ENCODE assay signal across 16 cellular contexts in the genomic region with DNA sequence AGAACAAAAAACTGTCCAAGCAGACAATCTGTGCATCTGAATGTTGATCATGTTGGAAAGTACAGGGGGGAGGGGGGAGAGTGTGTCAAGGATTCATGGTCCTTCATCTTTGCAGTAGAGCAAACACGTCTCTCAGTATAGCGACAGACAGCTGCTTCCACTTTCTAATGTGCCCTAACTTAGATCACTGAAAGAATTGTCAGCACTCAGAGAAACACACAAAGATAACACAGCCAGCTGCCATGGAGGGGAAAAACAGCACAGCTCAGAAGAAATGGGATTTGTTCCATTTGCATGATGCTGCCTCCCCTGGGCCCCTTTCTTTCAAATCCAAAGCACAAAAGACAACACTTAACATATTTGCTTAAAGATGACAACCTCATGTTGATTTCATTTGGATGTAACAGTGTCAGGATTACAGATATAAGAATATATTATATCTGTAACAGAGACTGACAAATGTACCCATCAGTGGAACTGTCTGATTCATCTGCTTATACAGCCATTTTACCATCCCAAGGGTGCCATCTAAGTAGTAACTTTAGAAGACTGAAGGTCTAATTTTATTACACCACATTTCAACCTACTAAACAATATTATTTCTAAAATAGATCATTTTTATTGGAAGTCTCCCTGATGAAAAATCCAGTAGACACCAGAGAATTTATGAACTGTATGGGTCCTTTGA. TPM values are rescaled to one million over a fixed set of nuclear protein-coding genes. Genes with fewer than 3 reads are reported as not detected.
DNase-seq lines count a peak whose midpoint lies in the region; FAIRE-seq and TF ChIP-seq lines count a peak whose summit lies in the region.
"Had no signal": no experiment of that assay in that cellular context is flagged by ENCODE, and none has a peak within 500 bp of the region (broad histone marks: within the 10 kb centered on the region; RNA-seq: fewer than 3 reads in every experiment).

No MANE protein-coding gene starts in this region.

- no peak overlapping the region for H3T11ph ChIP-seq in H9 (ENCODE audit: low read length)

- no peak overlapping the region for H3K18ac ChIP-seq in H9 (ENCODE audit: insufficient read length, low read depth, low read length)

- H3K9me3 Mint-ChIP-seq in H9 (no peaks in the 10 kb centered on the region), endodermal cell (no peaks in the 10 kb centered on the region), Calu3 (ENCODE audit: low read depth, unreplicated experiment) (no peaks in the 10 kb centered on the region)
- H3K9me3 Mint-ChIP-seq: activated naive CD8-positive, alpha-beta T cell treated with anti-CD3 and anti-CD28 coated beads, Interleukin-2, amount 10 ng/mL, durations not matched to agents 7 days and 5 days had no signal

- no peak overlapping the region for H3K23ac ChIP-seq in H9 (ENCODE audit: insufficient read length, low read depth, low read length)

- DNase-seq in H9 (no peak), NCI-H774 (lab: John Stamatoyannopoulos, UW) (peak; percentile 43), endodermal cell (no peak), prostate gland (ENCODE audit: low spot score) (no peak), GDM1 (lab: John Stamatoyannopoulos, UW) (no peak), Calu3 (no peak), small intestine (no peak)
- DNase-seq: activated naive CD8-positive, alpha-beta T cell treated with anti-CD3 and anti-CD28 coated beads, Interleukin-2, amount 10 ng/mL, durations not matched to agents 7 days and 5 days; CD4-positive, alpha-beta memory T cell; gastrocnemius medialis; left lung; MG63; PC-3; T-helper 9 cell had no signal

- peak overlapping the region; percentile 33 for H3K9ac ChIP-seq in H9 (ENCODE audit: extremely low read depth, insufficient read length, low read length)
- no peak overlapping the region for H3K9ac ChIP-seq in endodermal cell (ENCODE audit: extremely low read depth, low read length, poor library complexity, severe bottlenecking)

- no peak overlapping the region for H3K56ac ChIP-seq in H9 (ENCODE audit: insufficient read length, low read depth, low read length)

- H2BK5ac ChIP-seq in H9 (ENCODE audit: insufficient read length, low read length) = no peak overlapping the region

- H3K27ac Mint-ChIP-seq in H9 = no peak overlapping the region
- H3K27ac Mint-ChIP-seq in endodermal cell = no peak overlapping the region
- no peak overlapping the region for H3K27ac Mint-ChIP-seq in Calu3 (ENCODE audit: unreplicated experiment)
- H3K27ac Mint-ChIP-seq: activated naive CD8-positive, alpha-beta T cell treated with anti-CD3 and anti-CD28 coated beads, Interleukin-2, amount 10 ng/mL, durations not matched to agents 7 days and 5 days; CD4-positive, alpha-beta memory T cell; progenitor cell of endocrine pancreas had no signal

- H3K4ac ChIP-seq in H9 (ENCODE audit: low read depth, low read length) = no peak overlapping the region

- H3K79me2 ChIP-seq in H9 (ENCODE audit: insufficient read depth, low read length) = peaks cover 4% of the 10 kb centered on the region; the same call in 1 of the 2 replicates

- no peak for FAIRE-seq in small intestine (lab: Jason Lieb, UNC)

- peaks cover 43 to 49% of the 10 kb centered on the region in 2 experiments for H3K4me1 Mint-ChIP-seq in H9
- peaks cover 33% of the 10 kb centered on the region for H3K4me1 Mint-ChIP-seq in endodermal cell
- H3K4me1 Mint-ChIP-seq in Calu3 (ENCODE audit: low read depth, unreplicated experiment) = peaks cover 8% of the 10 kb centered on the region
- H3K4me1 Mint-ChIP-seq: activated naive CD8-positive, alpha-beta T cell treated with anti-CD3 and anti-CD28 coated beads, Interleukin-2, amount 10 ng/mL, durations not matched to agents 7 days and 5 days; CD4-positive, alpha-beta memory T cell had no signal

- no peak overlapping the region for H4K91ac ChIP-seq in H9 (ENCODE audit: insufficient read length, low read depth, low read length)

- no TSS peak for BruUV-seq in Calu3 (replicated peaks; lab: Mats Ljungman, UMichigan)

- H3K27ac ChIP-seq in H9 (ENCODE audit: insufficient read length, low read depth, low read length) = no peak overlapping the region
- peak overlapping the region; percentile 39 for H3K27ac ChIP-seq in endodermal cell (ENCODE audit: low read depth, low read length)
- H3K27ac ChIP-seq in prostate gland = no peak overlapping the region
- no peak overlapping the region for H3K27ac ChIP-seq in small intestine (ENCODE audit: low read depth in 1 of 2, low read length in 1 of 2)
- H3K27ac ChIP-seq: gastrocnemius medialis, left lung had no signal

- no peak overlapping the region for H2BK120ac ChIP-seq in H9 (ENCODE audit: low read depth, low read length, poor library complexity, severe bottlenecking)

- H2BK15ac ChIP-seq in H9 (ENCODE audit: low read depth, low read length) = no peak overlapping the region

- H3K4me2 ChIP-seq in H9 (ENCODE audit: insufficient read depth, insufficient read length, low read length) = no peak overlapping the region

- H3K4me3 Mint-ChIP-seq in H9 (no peak overlapping the region), endodermal cell (no peak overlapping the region), Calu3 (ENCODE audit: low read depth, unreplicated experiment) (no peak overlapping the region)
- H3K4me3 Mint-ChIP-seq: activated naive CD8-positive, alpha-beta T cell treated with anti-CD3 and anti-CD28 coated beads, Interleukin-2, amount 10 ng/mL, durations not matched to agents 7 days and 5 days; CD4-positive, alpha-beta memory T cell had no signal

- H2BK12ac ChIP-seq in H9 (ENCODE audit: insufficient read length, low read depth, low read length) = no peak overlapping the region

- CTCF ChIA-PET in Calu3 (lab: Charles Lee) = no interaction called here

- H4K5ac ChIP-seq in H9 (ENCODE audit: insufficient read length, low read depth, low read length) = no peak overlapping the region

- WGBS in H9 (ENCODE audit: extremely low coverage, insufficient read length, low lambda C conversion rate) = no CpG with 5 or more reads among the region's 2 CpGs
- 37% methylated on average over 2 of the region's 2 CpGs; no CpG with 5 or more reads in 1 of the 2 experiments for WGBS in endodermal cell (ENCODE audit: insufficient coverage in 1 of 2, insufficient read length in 1 of 2), 2 experiments
- 67% methylated on average over 2 of the region's 2 CpGs for WGBS in prostate gland
- WGBS in small intestine, 3 donors = 50 to 51% (median 50%) methylated on average over 2 of the region's 2 CpGs

- no peak overlapping the region for H2BK20ac ChIP-seq in H9 (ENCODE audit: low read depth, low read length, poor library complexity, severe bottlenecking)

- no peaks in the 10 kb centered on the region for H3K79me1 ChIP-seq in H9 (ENCODE audit: insufficient read depth, low read depth, low read length, poor library complexity, severe bottlenecking)

- no peak overlapping the region for H3K14ac ChIP-seq in H9 (ENCODE audit: insufficient read depth, low read length)

- H3K36me3 ChIP-seq in endodermal cell (ENCODE audit: control insufficient read depth, insufficient read depth, low read length) (no peaks in the 10 kb centered on the region), neuron (ENCODE audit: insufficient read depth, low read length) (no peaks in the 10 kb centered on the region), prostate gland (no peaks in the 10 kb centered on the region), small intestine (ENCODE audit: control insufficient read depth in 2 of 2, insufficient read depth in 2 of 2, low read length in 2 of 2) (no peaks in the 10 kb centered on the region)
- H3K36me3 ChIP-seq: gastrocnemius medialis, left lung, MG63 had no signal

- no peaks in the 10 kb centered on the region for H3K36me3 Mint-ChIP-seq in H9 (ENCODE audit: insufficient read depth in 1 of 3, low read depth in 3 of 3)
- H3K36me3 Mint-ChIP-seq in endodermal cell (ENCODE audit: low read depth) = no peaks in the 10 kb centered on the region
- H3K36me3 Mint-ChIP-seq in Calu3 (ENCODE audit: insufficient read depth, unreplicated experiment) = no peaks in the 10 kb centered on the region
- H3K36me3 Mint-ChIP-seq: activated naive CD8-positive, alpha-beta T cell treated with anti-CD3 and anti-CD28 coated beads, Interleukin-2, amount 10 ng/mL, durations not matched to agents 7 days and 5 days; CD4-positive, alpha-beta memory T cell had no signal

- no peaks in the 10 kb centered on the region for H3K23me2 ChIP-seq in H9 (ENCODE audit: insufficient read length, low read depth, low read length, poor library complexity, severe bottlenecking)

- no peak overlapping the region for H2AK5ac ChIP-seq in H9 (ENCODE audit: insufficient read length, low read length)

- H3K4me3 ChIP-seq in endodermal cell (ENCODE audit: low read length) (no peak overlapping the region), neuron (ENCODE audit: low read length) (peak overlapping the region; percentile 9), prostate gland (no peak overlapping the region), small intestine (ENCODE audit: low read depth in 1 of 2, low read length in 2 of 2) (no peak overlapping the region)
- H3K4me3 ChIP-seq: gastrocnemius medialis, left lung, MG63 had no signal

- no peak overlapping the region for H4K8ac ChIP-seq in H9 (replicated peaks; ENCODE audit: insufficient read length, low read depth, low read length)

- no peaks in the 10 kb centered on the region for H4K20me1 ChIP-seq in H9 (ENCODE audit: control insufficient read depth, insufficient read depth, insufficient read length)

- intact Hi-C loops in prostate gland (cut with DNase I) = no loop called here
- intact Hi-C loops in Calu3 (cut with micrococcal nuclease; ENCODE audit: unreplicated experiment) = no loop called here

- H3K4me1 ChIP-seq in H9 (ENCODE audit: insufficient read depth, low read length) (peaks cover 7% of the 10 kb centered on the region; the same call in 1 of the 2 replicates), endodermal cell (ENCODE audit: control insufficient read depth, insufficient read depth, low read length) (peaks cover 6% of the 10 kb centered on the region), neuron (ENCODE audit: insufficient read depth, low read length) (peaks cover 59% of the 10 kb centered on the region), prostate gland (replicated peaks) (no peaks in the 10 kb centered on the region), small intestine (ENCODE audit: control insufficient read depth in 2 of 2, insufficient read depth in 1 of 2, low read depth in 1 of 2, low read length in 1 of 2) (no peaks in the 10 kb centered on the region)
- H3K4me1 ChIP-seq: gastrocnemius medialis, left lung had no signal

- H3K27me3 Mint-ChIP-seq in H9 (ENCODE audit: low read depth) (no peaks in the 10 kb centered on the region), endodermal cell (ENCODE audit: insufficient read depth) (no peaks in the 10 kb centered on the region), Calu3 (ENCODE audit: unreplicated experiment) (no peaks in the 10 kb centered on the region)
- H3K27me3 Mint-ChIP-seq: activated naive CD8-positive, alpha-beta T cell treated with anti-CD3 and anti-CD28 coated beads, Interleukin-2, amount 10 ng/mL, durations not matched to agents 7 days and 5 days; CD4-positive, alpha-beta memory T cell; progenitor cell of endocrine pancreas had no signal

- H3K27me3 ChIP-seq in H9 (ENCODE audit: insufficient read depth, low read length) = no peaks in the 10 kb centered on the region
- no peaks in the 10 kb centered on the region for H3K27me3 ChIP-seq in endodermal cell (ENCODE audit: control insufficient read depth, insufficient read depth, low read length, poor library complexity, severe bottlenecking)
- no peaks in the 10 kb centered on the region for H3K27me3 ChIP-seq in neuron (ENCODE audit: insufficient read depth, low read length)
- H3K27me3 ChIP-seq in prostate gland (replicated peaks; ENCODE audit: insufficient read depth) = no peaks in the 10 kb centered on the region
- no peaks in the 10 kb centered on the region for H3K27me3 ChIP-seq in small intestine (ENCODE audit: control insufficient read depth in 2 of 2, insufficient read depth in 2 of 2, low read length in 2 of 2)
- H3K27me3 ChIP-seq: gastrocnemius medialis, left lung, MG63 had no signal

- no peak for TF ChIP-seq CTCF in H9 (conservative IDR thresholded peaks at IDR 0.05)
- TF ChIP-seq CTCF in endodermal cell (conservative IDR thresholded peaks at IDR 0.05) = no peak
- TF ChIP-seq CTCF in prostate gland (IDR thresholded peaks at IDR 0.05) = no peak
- TF ChIP-seq CTCF in Calu3 (IDR thresholded peaks at IDR 0.05; ENCODE audit: unreplicated experiment) = no peak

- TF ChIP-seq POLR2A in prostate gland (IDR thresholded peaks at IDR 0.05) = no peak

- H2AFZ ChIP-seq in H9 (ENCODE audit: low read length) (no peak overlapping the region), neuron (ENCODE audit: low read depth, low read length) (no peak overlapping the region)

- H3K9me3 ChIP-seq in H9 (ENCODE audit: control insufficient read depth, low read depth, low read length) (no peaks in the 10 kb centered on the region), endodermal cell (ENCODE audit: control insufficient read depth, low read length) (no peaks in the 10 kb centered on the region), neuron (ENCODE audit: low read length) (no peaks in the 10 kb centered on the region), prostate gland (no peaks in the 10 kb centered on the region), small intestine (ENCODE audit: control insufficient read depth, low read depth) (no peaks in the 10 kb centered on the region)
- H3K9me3 ChIP-seq: gastrocnemius medialis, left lung, MG63 had no signal

RNA-seq across cellular contexts. Expression of gene FIGN, which starts 17.7 kb away (rescaled TPM):
- total RNA-seq in H9 (2021) (12.9 and 14.6 TPM in 2 replicates), endodermal cell (10 to 100 TPM; 18.6 to 20.5 TPM), prostate gland (1 to 10 TPM; 3.6 to 4.3 TPM), Calu3 (2022) (8.4 and 9.1 TPM in 2 replicates)
- 28.1 TPM for polyA plus RNA-seq in endodermal cell (2013, experiment 1 of 2)
- polyA plus RNA-seq in endodermal cell (2013, experiment 2 of 2) = 27.9 TPM
- polyA plus RNA-seq in small intestine = under 1 TPM in 2 of 3 donors, not detected in 1; 0.27 to 0.64 TPM
- total RNA-seq: activated naive CD8-positive, alpha-beta T cell treated with anti-CD3 and anti-CD28 coated beads, Interleukin-2, amount 10 ng/mL, durations not matched to agents 7 days and 5 days; CD4-positive, alpha-beta memory T cell had no signal
- polyA plus RNA-seq: CD4-positive, alpha-beta memory T cell had no signal
